Comparison of ENCODE assay signal across 17 cellular contexts in genomic region chr6:108127826-108128225, GRCh38. TPM values are rescaled to one million over a fixed set of nuclear protein-coding genes. Genes with fewer than 3 reads are reported as not detected.
DNase-seq lines count a peak whose midpoint lies in the region; ATAC-seq, FAIRE-seq and TF ChIP-seq lines count a peak whose summit lies in the region.
"Had no signal": no experiment of that assay in that cellular context is flagged by ENCODE, and none has a peak within 500 bp of the region (broad histone marks: within the 10 kb centered on the region; RNA-seq: fewer than 3 reads in every experiment).

No MANE protein-coding gene starts in this region.

- H3K9me3 Mint-ChIP-seq in CD14-positive monocyte: peaks cover 0 to 11% (median 4%) of the 10 kb centered on the region in 7 donors
- H3K9me3 Mint-ChIP-seq: natural killer cell had no signal

- H3K27me3 Mint-ChIP-seq in CD14-positive monocyte (ENCODE audit: low read depth in 3 of 3): peaks cover 83 to 96% (median 95%) of the 10 kb centered on the region in 3 donors

- ATAC-seq in mucosa of descending colon (peak; percentile 78), HG02981 (IDR thresholded peaks at IDR 0.05; ENCODE audit: unreplicated experiment) (no peak)
- ATAC-seq: natural killer cell had no signal

- H3K9me3 ChIP-seq in mucosa of descending colon: no peaks in the 10 kb centered on the region
- H3K9me3 ChIP-seq: HAP-1 had no signal

- H3K4me1 Mint-ChIP-seq in CD14-positive monocyte: peaks cover 2% of the 10 kb centered on the region

- peaks cover 0 to 3% of the 10 kb centered on the region in 2 donors for H3K36me3 Mint-ChIP-seq in CD14-positive monocyte
- H3K36me3 Mint-ChIP-seq: natural killer cell had no signal

- TF ChIP-seq CTCF in bronchial epithelial cell (IDR thresholded peaks at IDR 0.05; ENCODE audit: insufficient read depth, low read length, severe bottlenecking) (no peak), mucosa of descending colon (IDR thresholded peaks at IDR 0.05) (no peak), CD14-positive monocyte (IDR thresholded peaks at IDR 0.05) (no peak)

- H3K27me3 ChIP-seq in bronchial epithelial cell (ENCODE audit: control insufficient read depth, insufficient read depth, low read length): peaks cover 11% of the 10 kb centered on the region

- intact Hi-C loops in mucosa of descending colon (cut with DNase I, micrococcal nuclease) (no loop called here), CD14-positive monocyte (cut with micrococcal nuclease) (no loop called here)

- H3K27ac Mint-ChIP-seq in CD14-positive monocyte: no peak overlapping the region
- H3K27ac Mint-ChIP-seq: natural killer cell had no signal

- no peaks in the 10 kb centered on the region for H3K4me1 ChIP-seq in mucosa of descending colon (ENCODE audit: low read depth)
- H3K4me1 ChIP-seq: HAP-1 had no signal

- DNase-seq in EL: peak; percentile 38
- peak; percentile 42 for DNase-seq in NCI-H460 (ENCODE audit: extremely low read depth, low read depth)
- DNase-seq in bronchial epithelial cell (ENCODE audit: low read depth): peak; percentile 84
- no peak for DNase-seq in mucosa of descending colon
- DNase-seq in CD14-positive monocyte (ENCODE audit: low spot score): no peak
- DNase-seq in activated gamma-delta T cell treated with Interleukin-2 at 50 U/mL for 16 hours: no peak
- no peak for DNase-seq in NCI-H526 treated with DMSO at 0.1 percent for 48 hours (lab: John Stamatoyannopoulos, UW)
- DNase-seq: activated CD4-positive, alpha-beta T cell treated with anti-CD3 and anti-CD28 coated beads, Interleukin-2, amount 50 U/mL, for 1 hour; activated effector memory CD4-positive, alpha-beta T cell treated with anti-CD3 and anti-CD28 coated beads, Interleukin-2, amount 50 U/mL, for 16 hours; caudate nucleus; erythroblast; MM.1S; natural killer cell; NCI-H524 had no signal

- peak overlapping the region in 1 of 2 donors; percentile 59 for H3K4me3 Mint-ChIP-seq in CD14-positive monocyte
- H3K4me3 Mint-ChIP-seq: natural killer cell had no signal

- FAIRE-seq in bronchial epithelial cell (lab: Jason Lieb, UNC): no peak
- FAIRE-seq: D721Med had no signal

- H3K4me3 ChIP-seq in bronchial epithelial cell (ENCODE audit: low read depth, low read length): no peak overlapping the region
- no peak overlapping the region for H3K4me3 ChIP-seq in mucosa of descending colon
- H3K4me3 ChIP-seq: HAP-1 had no signal

- no peaks in the 10 kb centered on the region for H3K36me3 ChIP-seq in bronchial epithelial cell (ENCODE audit: control insufficient read depth, insufficient read depth, low read length)
- H3K36me3 ChIP-seq in mucosa of descending colon (ENCODE audit: low read depth): no peaks in the 10 kb centered on the region
- H3K36me3 ChIP-seq: HAP-1 had no signal

RNA-seq across cellular contexts. Expression of gene NR2E1, which starts 38.0 kb away (rescaled TPM):
- not detected in 2 replicates for total RNA-seq in NCI-H460 (2014; rRNA removed; shearing (Covaris generic))
- not detected in 2 replicates for polyA plus RNA-seq in NCI-H460 (2014; cell fraction: nucleus; rRNA removed)
- total RNA-seq in bronchial epithelial cell: not detected in 2 replicates
- not detected for total RNA-seq in mucosa of descending colon
- not detected for polyA plus RNA-seq in CD14-positive monocyte
- total RNA-seq: natural killer cell had no signal

RNA-seq across cellular contexts. Expression of gene OSTM1, which starts 53.3 kb away (rescaled TPM):
- 34.2 and 43.0 TPM in 2 replicates for total RNA-seq in NCI-H460 (2014; rRNA removed; shearing (Covaris generic))
- 71.7 and 75.0 TPM in 2 replicates for polyA plus RNA-seq in NCI-H460 (2014; cell fraction: nucleus; rRNA removed)
- total RNA-seq in bronchial epithelial cell (36.7 and 142 TPM in 2 replicates), mucosa of descending colon (10 to 100 TPM; 24.6 to 67.5 (median 32.1) TPM)
- polyA plus RNA-seq in CD14-positive monocyte: 10 to 100 TPM; 49.7 to 60.1 TPM

Comparison
In these comparisons a context has a peak if more than half of its experiments do, and no peak if none do; other contexts are left out.
1. DNase-seq: peak in EL (single experiment), NCI-H460 (single experiment) and bronchial epithelial cell (single experiment); none in mucosa of descending colon (0 of 3), CD14-positive monocyte (single experiment), activated gamma-delta T cell treated with Interleukin-2 at 50 U/mL for 16 hours (single experiment) and NCI-H526 treated with DMSO at 0.1 percent for 48 hours (single experiment).